14 cellular contexts compared by ENCODE assay signal in genomic region chr4:182141623-182142022, GRCh38.
"Had no signal": no experiment of that assay in that cellular context is flagged by ENCODE, and none has a peak within 500 bp of the region (broad histone marks: within the 10 kb centered on the region; RNA-seq: fewer than 3 reads in every experiment).

No MANE protein-coding gene starts in this region.

- H3K9me3 ChIP-seq: heart left ventricle, ovary, stomach had no signal

- H3K27ac ChIP-seq: heart left ventricle, ovary, stomach had no signal

- H3K4me3 ChIP-seq: lung had no signal

- H3K36me3 ChIP-seq: heart left ventricle, ovary, stomach had no signal

- H3K4me3 Mint-ChIP-seq: activated naive CD4-positive, alpha-beta T cell treated with anti-CD3 and anti-CD28 coated beads, Interleukin-2, amount 50 U/mL, for 24 hours had no signal

- H3K27me3 ChIP-seq: ovary had no signal

- DNase-seq: activated effector memory CD4-positive, alpha-beta T cell treated with Interleukin-2 at 50 U/mL for 16 hours; activated T-cell treated with anti-CD3 and anti-CD28 coated beads, Interleukin-2, amount 50 U/mL, for 1 hour; heart left ventricle; kidney glomerular epithelial cell; naive thymus-derived CD4-positive, alpha-beta T cell; ovary; SIG-M5; stimulated activated CD4-positive, alpha-beta T cell treated with anti-CD3 and anti-CD28 coated beads, Interleukin-4, amount 100 ng/mL, for 24 hours; stomach; T-helper 2 cell had no signal

- H3K9me3 Mint-ChIP-seq: activated naive CD4-positive, alpha-beta T cell treated with anti-CD3 and anti-CD28 coated beads, Interleukin-2, amount 50 U/mL, for 24 hours had no signal

- ATAC-seq: esophagus mucosa; naive thymus-derived CD4-positive, alpha-beta T cell had no signal

- H3K27ac Mint-ChIP-seq: activated naive CD4-positive, alpha-beta T cell treated with anti-CD3 and anti-CD28 coated beads, Interleukin-2, amount 50 U/mL, for 24 hours; naive thymus-derived CD4-positive, alpha-beta T cell had no signal

- H3K36me3 Mint-ChIP-seq: activated naive CD4-positive, alpha-beta T cell treated with anti-CD3 and anti-CD28 coated beads, Interleukin-2, amount 50 U/mL, for 24 hours had no signal

- FAIRE-seq: TTC549 had no signal
